ENCODE assay signal across 18 cellular contexts in the genomic region with DNA sequence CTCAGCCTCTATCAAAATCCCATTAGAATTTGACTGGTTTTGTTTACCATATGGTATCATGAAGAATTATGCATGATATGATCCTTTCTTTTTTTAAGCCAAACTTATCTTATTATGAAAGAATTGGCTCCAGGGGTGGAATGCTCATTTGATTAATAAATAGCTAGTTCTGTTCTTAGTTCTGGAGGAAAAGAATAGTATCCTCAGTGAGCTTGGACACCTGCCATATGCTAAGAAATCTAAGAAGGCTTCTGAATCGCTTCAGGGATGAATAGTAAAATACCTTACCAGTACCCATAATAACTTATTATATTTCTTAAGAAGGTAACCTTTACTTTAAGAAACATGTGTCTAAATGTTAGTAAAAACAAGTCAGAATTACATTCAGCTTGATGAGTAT.
DNase-seq lines count a peak whose midpoint lies in the region; ATAC-seq and TF ChIP-seq lines count a peak whose summit lies in the region.
"Had no signal": no experiment of that assay in that cellular context is flagged by ENCODE, and none has a peak within 500 bp of the region (broad histone marks: within the 10 kb centered on the region; RNA-seq: fewer than 3 reads in every experiment).

No MANE protein-coding gene starts in this region.

- H3K4me1 Mint-ChIP-seq in glutamatergic neuron (ENCODE audit: low read depth, unreplicated experiment), result peaks cover 5% of the 10 kb centered on the region
- H3K4me1 Mint-ChIP-seq: CD4-positive, alpha-beta memory T cell had no signal

- 61% methylated on average over 1 of the region's 1 CpG for WGBS in SK-N-SH (ENCODE audit: low lambda C conversion rate)
- 31 to 38% methylated on average over 1 of the region's 1 CpG for WGBS in tibial nerve, 2 donors
- WGBS in heart right ventricle, 2 donors, result 65 to 85% methylated on average over 1 of the region's 1 CpG

- intact Hi-C loops in heart right ventricle (cut with DNase I), result no loop called here

- TF ChIP-seq EP300 in SK-N-SH (IDR thresholded peaks at IDR 0.05; ENCODE audit: borderline replicate concordance in 1 of 2, low read depth in 1 of 2, low read length in 1 of 2) (no peak), tibial nerve (IDR thresholded peaks at IDR 0.05) (no peak)

- TF ChIP-seq CTCF in SK-N-SH (IDR thresholded peaks at IDR 0.05) (no peak), glutamatergic neuron (IDR thresholded peaks at IDR 0.05; ENCODE audit: partially characterized antibody, unreplicated experiment) (no peak), tibial nerve (IDR thresholded peaks at IDR 0.05) (no peak), heart right ventricle (IDR thresholded peaks at IDR 0.05) (no peak)

- no peaks in the 10 kb centered on the region for H3K9me3 ChIP-seq in SK-N-SH
- no peaks in the 10 kb centered on the region for H3K9me3 ChIP-seq in tibial nerve
- H3K9me3 ChIP-seq in heart right ventricle, result no peaks in the 10 kb centered on the region
- H3K9me3 ChIP-seq: BLaER1 had no signal

- no peaks in the 10 kb centered on the region for H3K79me2 ChIP-seq in SK-N-SH (ENCODE audit: insufficient read depth)

- CTCF ChIA-PET in SK-N-SH (lab: Yijun Ruan, JAX), result no interaction called here

- H3K36me3 ChIP-seq in SK-N-SH (replicated peaks in 1 of 2; ENCODE audit: control insufficient read depth in 1 of 2, insufficient read depth in 2 of 2, low read length in 1 of 2) (no peaks in the 10 kb centered on the region), tibial nerve (no peaks in the 10 kb centered on the region), heart right ventricle (no peaks in the 10 kb centered on the region)
- H3K36me3 ChIP-seq: BLaER1 had no signal

- H3K27ac ChIP-seq in SK-N-SH (ENCODE audit: low read depth in 2 of 2, low read length in 1 of 2) (no peak overlapping the region), tibial nerve (no peak overlapping the region), heart right ventricle (no peak overlapping the region)
- H3K27ac ChIP-seq: BLaER1, GM23248 had no signal

- H3K4me1 ChIP-seq in SK-N-SH (ENCODE audit: control insufficient read depth in 1 of 2, insufficient read depth in 2 of 2, low read depth in 1 of 2, low read length in 1 of 2) (no peaks in the 10 kb centered on the region), tibial nerve (no peaks in the 10 kb centered on the region), heart right ventricle (no peaks in the 10 kb centered on the region)
- H3K4me1 ChIP-seq: BLaER1 had no signal

- peaks cover 2% of the 10 kb centered on the region for H3K27me3 Mint-ChIP-seq in glutamatergic neuron (ENCODE audit: unreplicated experiment)
- H3K27me3 Mint-ChIP-seq: CD4-positive, alpha-beta memory T cell had no signal

- ATAC-seq in SK-N-SH treated with all-trans-retinoic acid at 6 μM for 48 hours, result peak; percentile 54; the same call in 2 of the 3 replicates
- no peak for ATAC-seq in heart right ventricle
- ATAC-seq: HCT116, PC-3 had no signal

- DNase-seq in SK-N-SH, result no peak
- DNase-seq in astrocyte of the hippocampus (ENCODE audit: low read depth, low spot score), result peak; percentile 24
- no peak for DNase-seq in glutamatergic neuron
- no peak for DNase-seq in activated gamma-delta T cell (lab: John Stamatoyannopoulos, UW)
- no peak for DNase-seq in tibial nerve (ENCODE audit: low spot score in 2 of 2)
- DNase-seq in heart right ventricle, result no peak
- DNase-seq: CD4-positive, alpha-beta memory T cell; GM23248; IMR-90; NCI-H1436; NCI-H2029 treated with DMSO at 0.1 percent for 48 hours; NCI-H510A treated with DMSO at 0.1 percent for 48 hours; PC-3; RPMI8226; SHP77 treated with DMSO at 0.1 percent for 48 hours had no signal

- no peaks in the 10 kb centered on the region for H3K9me3 Mint-ChIP-seq in glutamatergic neuron (ENCODE audit: unreplicated experiment)

- H4K20me1 ChIP-seq in SK-N-SH (ENCODE audit: insufficient read depth), result no peaks in the 10 kb centered on the region
- H4K20me1 ChIP-seq: BLaER1 had no signal

- H3K4me3 ChIP-seq in SK-N-SH (ENCODE audit: low read depth in 2 of 2, low read length in 1 of 2) (no peak overlapping the region), tibial nerve (no peak overlapping the region), heart right ventricle (no peak overlapping the region)
- H3K4me3 ChIP-seq: BLaER1, GM23248 had no signal

- peak overlapping the region; percentile 66 for H3K27ac Mint-ChIP-seq in glutamatergic neuron (ENCODE audit: unreplicated experiment)
- H3K27ac Mint-ChIP-seq: CD4-positive, alpha-beta memory T cell had no signal

- H3K27me3 ChIP-seq in SK-N-SH (ENCODE audit: insufficient read depth) (no peaks in the 10 kb centered on the region), tibial nerve (no peaks in the 10 kb centered on the region), heart right ventricle (no peaks in the 10 kb centered on the region)
- H3K27me3 ChIP-seq: BLaER1 had no signal

- no peak for TF ChIP-seq POLR2A in tibial nerve (IDR thresholded peaks at IDR 0.05)

- no peak overlapping the region for H3K4me3 Mint-ChIP-seq in glutamatergic neuron (ENCODE audit: unreplicated experiment)
- H3K4me3 Mint-ChIP-seq: CD4-positive, alpha-beta memory T cell had no signal

- H2AFZ ChIP-seq in SK-N-SH (ENCODE audit: low read depth), result no peak overlapping the region
- H2AFZ ChIP-seq: GM23248 had no signal

- no peak overlapping the region for H3K9ac ChIP-seq in SK-N-SH
- H3K9ac ChIP-seq: BLaER1, GM23248 had no signal

- POLR2A ChIA-PET in SK-N-SH (lab: Yijun Ruan, JAX), result no interaction called here

- no peaks in the 10 kb centered on the region for H3F3A ChIP-seq in SK-N-SH (replicated peaks; ENCODE audit: insufficient read depth)

- H3K4me2 ChIP-seq in SK-N-SH, result no peak overlapping the region
- H3K4me2 ChIP-seq: BLaER1 had no signal

- no peaks in the 10 kb centered on the region for H3K9me2 ChIP-seq in SK-N-SH

- no peaks in the 10 kb centered on the region for H3K36me3 Mint-ChIP-seq in glutamatergic neuron (ENCODE audit: unreplicated experiment)
- H3K36me3 Mint-ChIP-seq: CD4-positive, alpha-beta memory T cell had no signal

- no peak for TF ChIP-seq RAD21 in SK-N-SH (IDR thresholded peaks at IDR 0.05; ENCODE audit: low read length)

TF ChIP-seq in SK-N-SH treated with all-trans-retinoic acid at 6 μM for 48 hours, 23 proteins besides CTCF, POLR2A, EP300 and RAD21:
- TF ChIP-seq ZFP30 (CRISPR knock-in tag; IDR thresholded peaks at IDR 0.05), result no peak
- TF ChIP-seq ZC3H10 (CRISPR knock-in tag; IDR thresholded peaks at IDR 0.05), result no peak
- TF ChIP-seq ISL1 (CRISPR knock-in tag; IDR thresholded peaks at IDR 0.05), result peak; percentile 42; the same call in 1 of the 2 replicates

TF ChIP-seq in SK-N-SH, 30 proteins besides CTCF, POLR2A, EP300 and RAD21:
- no peak for TF ChIP-seq TEAD4 (IDR thresholded peaks at IDR 0.05; ENCODE audit: borderline replicate concordance, insufficient read depth)
TF ChIP-seq in SK-N-SH: peak in this region for 0.
